Comparison of ENCODE assay signal across 17 cellular contexts in genomic region chr4:95048296-95048695, GRCh38.
DNase-seq lines count a peak whose midpoint lies in the region; ATAC-seq and TF ChIP-seq lines count a peak whose summit lies in the region.
"Had no signal": no experiment of that assay in that cellular context is flagged by ENCODE, and none has a peak within 500 bp of the region (broad histone marks: within the 10 kb centered on the region; RNA-seq: fewer than 3 reads in every experiment).

No MANE protein-coding gene starts in this region.

- H3K4me1 ChIP-seq in neural progenitor cell, result peaks cover 44% of the 10 kb centered on the region
- H3K4me1 ChIP-seq: BLaER1 had no signal

- no peaks in the 10 kb centered on the region for H4K20me1 ChIP-seq in neural progenitor cell (ENCODE audit: low read depth)
- H4K20me1 ChIP-seq: BLaER1 had no signal

- TF ChIP-seq CTCF in chondrocyte (IDR thresholded peaks at IDR 0.05), result no peak
- no peak for TF ChIP-seq CTCF in neural progenitor cell (IDR thresholded peaks at IDR 0.05)

- no peak overlapping the region for H2AFZ ChIP-seq in neural progenitor cell (replicated peaks)
- H2AFZ ChIP-seq: GM23338 had no signal

- ATAC-seq in HG03342 (IDR thresholded peaks at IDR 0.05; ENCODE audit: unreplicated experiment), result no peak
- ATAC-seq: GM23338, HCT116 had no signal

- H3F3A ChIP-seq in neural progenitor cell (ENCODE audit: low read depth), result peaks cover 18% of the 10 kb centered on the region

- H3K9me3 Mint-ChIP-seq in chondrocyte (ENCODE audit: low read depth) (no peaks in the 10 kb centered on the region), neural progenitor cell (no peaks in the 10 kb centered on the region)
- H3K9me3 Mint-ChIP-seq: GM23338, HFFc6 had no signal

- H3K4me3 ChIP-seq in neural progenitor cell, result no peak overlapping the region
- H3K4me3 ChIP-seq: BLaER1, GM23338 had no signal

- H3K36me3 ChIP-seq in neural progenitor cell, result no peaks in the 10 kb centered on the region
- H3K36me3 ChIP-seq: BLaER1 had no signal

- no peak overlapping the region for H3K4me3 Mint-ChIP-seq in chondrocyte (ENCODE audit: unreplicated experiment)
- no peak overlapping the region for H3K4me3 Mint-ChIP-seq in neural progenitor cell
- H3K4me3 Mint-ChIP-seq: CD14-positive monocyte; CD4-positive, alpha-beta memory T cell; GM23338; HFFc6 had no signal

- H3K27ac Mint-ChIP-seq in chondrocyte (ENCODE audit: unreplicated experiment), result peak overlapping the region; percentile 88
- peak overlapping the region; percentile 18 for H3K27ac Mint-ChIP-seq in neural progenitor cell
- H3K27ac Mint-ChIP-seq: CD14-positive monocyte; CD4-positive, alpha-beta memory T cell; GM23338; HFFc6 had no signal

- DNase-seq in amniotic epithelial cell (ENCODE audit: low read depth) (peak; percentile 8), chondrocyte (ENCODE audit: low spot score) (no peak), neural progenitor cell (ENCODE audit: low spot score) (no peak), SW 1271 (lab: John Stamatoyannopoulos, UW) (no peak), NCI-H226 (no peak)
- DNase-seq: ACHN; CD4-positive, alpha-beta memory T cell; DMS153; DMS79; GDM1; HFFc6; IMR-90 had no signal

- H3K4me1 Mint-ChIP-seq in chondrocyte (ENCODE audit: low read depth) (peaks cover 47% of the 10 kb centered on the region), neural progenitor cell (peaks cover 48% of the 10 kb centered on the region)
- H3K4me1 Mint-ChIP-seq: CD14-positive monocyte; CD4-positive, alpha-beta memory T cell had no signal

- no peak overlapping the region for H3K9ac ChIP-seq in neural progenitor cell
- H3K9ac ChIP-seq: BLaER1 had no signal

- H3K27me3 ChIP-seq in neural progenitor cell, result no peaks in the 10 kb centered on the region
- H3K27me3 ChIP-seq: BLaER1 had no signal

- no peaks in the 10 kb centered on the region for H3K79me2 ChIP-seq in neural progenitor cell (ENCODE audit: low read depth)

- no peak overlapping the region for H3K27ac ChIP-seq in neural progenitor cell
- H3K27ac ChIP-seq: BLaER1 had no signal

- H3K36me3 Mint-ChIP-seq in chondrocyte (ENCODE audit: low read depth), result no peaks in the 10 kb centered on the region
- H3K36me3 Mint-ChIP-seq in neural progenitor cell, result peaks cover 2% of the 10 kb centered on the region
- H3K36me3 Mint-ChIP-seq: CD14-positive monocyte; CD4-positive, alpha-beta memory T cell had no signal

- no peaks in the 10 kb centered on the region for H3K9me3 ChIP-seq in neural progenitor cell (ENCODE audit: low read depth)
- H3K9me3 ChIP-seq: BLaER1 had no signal

- no peak overlapping the region for H3K4me2 ChIP-seq in neural progenitor cell
- H3K4me2 ChIP-seq: BLaER1, GM23338 had no signal

- no peaks in the 10 kb centered on the region for H3K27me3 Mint-ChIP-seq in chondrocyte (ENCODE audit: low read depth)
- H3K27me3 Mint-ChIP-seq in neural progenitor cell (ENCODE audit: insufficient read depth, low read depth), result no peaks in the 10 kb centered on the region
